In the genomic region with DNA sequence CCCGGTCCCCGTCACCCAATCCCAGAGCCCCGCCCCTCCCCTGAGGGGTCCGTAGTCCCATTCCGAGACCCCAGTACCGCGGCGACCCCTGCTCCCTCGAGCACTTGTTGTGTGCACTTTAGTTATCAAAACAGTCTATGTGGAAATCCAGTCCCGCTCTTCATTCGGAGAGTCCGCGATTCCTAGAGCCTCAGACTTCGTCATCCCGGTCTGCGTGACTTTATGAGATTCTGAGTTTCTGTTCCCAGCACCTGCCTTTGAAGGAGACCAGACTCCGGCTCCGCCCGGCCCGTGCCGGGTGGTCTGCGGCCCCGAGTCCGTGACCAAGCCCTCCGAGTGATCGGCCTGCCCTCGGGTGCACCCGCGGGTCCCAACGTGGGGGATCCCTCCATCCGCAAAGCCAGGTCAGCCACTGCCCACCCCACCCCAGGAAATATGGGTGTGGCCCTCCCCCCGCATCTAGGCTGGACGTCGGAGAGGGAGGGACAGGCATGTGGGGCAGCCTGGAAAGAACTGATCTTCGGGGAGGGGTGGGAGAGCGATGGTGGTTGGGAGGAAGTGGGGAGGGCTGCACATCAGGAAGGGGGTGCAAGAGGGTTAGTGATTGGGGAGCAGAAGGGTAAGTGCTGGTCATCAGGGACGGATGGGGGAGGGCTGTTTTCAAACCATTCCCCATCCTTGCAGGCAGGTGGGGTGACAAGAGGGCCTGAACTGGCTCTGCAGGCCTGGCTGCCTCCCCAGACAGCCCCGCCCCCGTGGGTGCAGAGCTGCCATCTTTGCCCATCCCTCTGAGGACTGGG, we compare ENCODE assay signal across 1 cellular context.
A peak's percentile ranks its signal among the peaks of the same experiment; 100 is the strongest.
TF ChIP-seq lines count a peak whose summit lies in the region.

No MANE protein-coding gene starts in this region.

TF ChIP-seq in HepG2, 621 proteins besides CTCF, POLR2A, EP300 and RAD21 (continued from another document and continues in another):
- TF ChIP-seq ZNF646 (CRISPR knock-in tag; IDR thresholded peaks at IDR 0.05) (no peak), SCMH1 (CRISPR knock-in tag; IDR thresholded peaks at IDR 0.05; ENCODE audit: borderline replicate concordance) (no peak), ZNF773 (CRISPR knock-in tag; IDR thresholded peaks at IDR 0.05; ENCODE audit: borderline replicate concordance) (no peak), ZNF468 (CRISPR knock-in tag; IDR thresholded peaks at IDR 0.05) (no peak), KLF11 (CRISPR knock-in tag; IDR thresholded peaks at IDR 0.05) (no peak), ZNF138 (CRISPR knock-in tag; IDR thresholded peaks at IDR 0.05; ENCODE audit: low read depth) (no peak), HMG20A (CRISPR knock-in tag; IDR thresholded peaks at IDR 0.05; ENCODE audit: borderline replicate concordance) (no peak), TAF15 (IDR thresholded peaks at IDR 0.05; ENCODE audit: low read depth, low read length, poor library complexity, severe bottlenecking) (no peak), ZNF280D (CRISPR knock-in tag; IDR thresholded peaks at IDR 0.05) (no peak), ELF4 (CRISPR knock-in tag; IDR thresholded peaks at IDR 0.05; ENCODE audit: borderline replicate concordance) (no peak), MXD3 (CRISPR knock-in tag; IDR thresholded peaks at IDR 0.05) (no peak), ZFY (CRISPR knock-in tag; IDR thresholded peaks at IDR 0.05) (no peak), TBL1XR1 (IDR thresholded peaks at IDR 0.05; ENCODE audit: borderline replicate concordance, low read length, partially characterized antibody) (no peak), ZNF598 (CRISPR knock-in tag; IDR thresholded peaks at IDR 0.05; ENCODE audit: borderline replicate concordance) (no peak), ZNF260 (CRISPR knock-in tag; IDR thresholded peaks at IDR 0.05; ENCODE audit: borderline replicate concordance, low read depth) (no peak), ZFX (CRISPR knock-in tag; IDR thresholded peaks at IDR 0.05; ENCODE audit: low read depth) (peak; percentile 48; the same call in 1 of the 2 replicates), ZFP82 (CRISPR knock-in tag; IDR thresholded peaks at IDR 0.05; ENCODE audit: borderline replicate concordance) (peak; percentile 82; the same call in 1 of the 2 replicates), HES4 (CRISPR knock-in tag; IDR thresholded peaks at IDR 0.05; ENCODE audit: borderline replicate concordance) (no peak), FOXA3 (CRISPR knock-in tag; IDR thresholded peaks at IDR 0.05) (no peak), ZNF672 (CRISPR knock-in tag; IDR thresholded peaks at IDR 0.05) (no peak), GLI4 (CRISPR knock-in tag; IDR thresholded peaks at IDR 0.05; ENCODE audit: borderline replicate concordance) (no peak), KDM2A (CRISPR knock-in tag; IDR thresholded peaks at IDR 0.05; ENCODE audit: borderline replicate concordance, low read depth) (no peak; the same call in 1 of the 2 replicates), GABPB1 (CRISPR knock-in tag; IDR thresholded peaks at IDR 0.05) (no peak; the same call in 1 of the 2 replicates)
- TF ChIP-seq, protein P1, sequence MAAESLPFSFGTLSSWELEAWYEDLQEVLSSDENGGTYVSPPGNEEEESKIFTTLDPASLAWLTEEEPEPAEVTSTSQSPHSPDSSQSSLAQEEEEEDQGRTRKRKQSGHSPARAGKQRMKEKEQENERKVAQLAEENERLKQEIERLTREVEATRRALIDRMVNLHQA (CRISPR knock-in tag; IDR thresholded peaks at IDR 0.05) = no peak
- TF ChIP-seq, protein P2, sequence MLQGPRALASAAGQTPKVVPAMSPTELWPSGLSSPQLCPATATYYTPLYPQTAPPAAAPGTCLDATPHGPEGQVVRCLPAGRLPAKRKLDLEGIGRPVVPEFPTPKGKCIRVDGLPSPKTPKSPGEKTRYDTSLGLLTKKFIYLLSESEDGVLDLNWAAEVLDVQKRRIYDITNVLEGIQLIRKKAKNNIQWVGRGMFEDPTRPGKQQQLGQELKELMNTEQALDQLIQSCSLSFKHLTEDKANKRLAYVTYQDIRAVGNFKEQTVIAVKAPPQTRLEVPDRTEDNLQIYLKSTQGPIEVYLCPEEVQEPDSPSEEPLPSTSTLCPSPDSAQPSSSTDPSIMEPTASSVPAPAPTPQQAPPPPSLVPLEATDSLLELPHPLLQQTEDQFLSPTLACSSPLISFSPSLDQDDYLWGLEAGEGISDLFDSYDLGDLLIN (CRISPR knock-in tag; IDR thresholded peaks at IDR 0.05; ENCODE audit: borderline replicate concordance) = no peak
- TF ChIP-seq, protein P3, sequence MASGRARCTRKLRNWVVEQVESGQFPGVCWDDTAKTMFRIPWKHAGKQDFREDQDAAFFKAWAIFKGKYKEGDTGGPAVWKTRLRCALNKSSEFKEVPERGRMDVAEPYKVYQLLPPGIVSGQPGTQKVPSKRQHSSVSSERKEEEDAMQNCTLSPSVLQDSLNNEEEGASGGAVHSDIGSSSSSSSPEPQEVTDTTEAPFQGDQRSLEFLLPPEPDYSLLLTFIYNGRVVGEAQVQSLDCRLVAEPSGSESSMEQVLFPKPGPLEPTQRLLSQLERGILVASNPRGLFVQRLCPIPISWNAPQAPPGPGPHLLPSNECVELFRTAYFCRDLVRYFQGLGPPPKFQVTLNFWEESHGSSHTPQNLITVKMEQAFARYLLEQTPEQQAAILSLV (CRISPR knock-in tag; IDR thresholded peaks at IDR 0.05; ENCODE audit: borderline replicate concordance) = no peak
- TF ChIP-seq, protein P4, sequence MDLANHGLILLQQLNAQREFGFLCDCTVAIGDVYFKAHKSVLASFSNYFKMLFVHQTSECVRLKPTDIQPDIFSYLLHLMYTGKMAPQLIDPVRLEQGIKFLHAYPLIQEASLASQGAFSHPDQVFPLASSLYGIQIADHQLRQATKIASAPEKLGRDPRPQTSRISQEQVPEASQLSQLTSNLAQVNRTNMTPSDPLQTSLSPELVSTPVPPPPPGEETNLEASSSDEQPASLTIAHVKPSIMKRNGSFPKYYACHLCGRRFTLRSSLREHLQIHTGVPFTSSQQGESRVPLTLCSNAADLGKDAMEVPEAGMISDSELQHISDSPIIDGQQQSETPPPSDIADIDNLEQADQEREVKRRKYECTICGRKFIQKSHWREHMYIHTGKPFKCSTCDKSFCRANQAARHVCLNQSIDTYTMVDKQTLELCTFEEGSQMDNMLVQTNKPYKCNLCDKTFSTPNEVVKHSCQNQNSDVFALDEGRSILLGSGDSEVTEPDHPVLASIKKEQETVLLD (CRISPR knock-in tag; IDR thresholded peaks at IDR 0.05; ENCODE audit: low read depth) = 0 out of 2 replicates have a peak, but pooled peaks have one; percentile 12
- TF ChIP-seq, protein P5, sequence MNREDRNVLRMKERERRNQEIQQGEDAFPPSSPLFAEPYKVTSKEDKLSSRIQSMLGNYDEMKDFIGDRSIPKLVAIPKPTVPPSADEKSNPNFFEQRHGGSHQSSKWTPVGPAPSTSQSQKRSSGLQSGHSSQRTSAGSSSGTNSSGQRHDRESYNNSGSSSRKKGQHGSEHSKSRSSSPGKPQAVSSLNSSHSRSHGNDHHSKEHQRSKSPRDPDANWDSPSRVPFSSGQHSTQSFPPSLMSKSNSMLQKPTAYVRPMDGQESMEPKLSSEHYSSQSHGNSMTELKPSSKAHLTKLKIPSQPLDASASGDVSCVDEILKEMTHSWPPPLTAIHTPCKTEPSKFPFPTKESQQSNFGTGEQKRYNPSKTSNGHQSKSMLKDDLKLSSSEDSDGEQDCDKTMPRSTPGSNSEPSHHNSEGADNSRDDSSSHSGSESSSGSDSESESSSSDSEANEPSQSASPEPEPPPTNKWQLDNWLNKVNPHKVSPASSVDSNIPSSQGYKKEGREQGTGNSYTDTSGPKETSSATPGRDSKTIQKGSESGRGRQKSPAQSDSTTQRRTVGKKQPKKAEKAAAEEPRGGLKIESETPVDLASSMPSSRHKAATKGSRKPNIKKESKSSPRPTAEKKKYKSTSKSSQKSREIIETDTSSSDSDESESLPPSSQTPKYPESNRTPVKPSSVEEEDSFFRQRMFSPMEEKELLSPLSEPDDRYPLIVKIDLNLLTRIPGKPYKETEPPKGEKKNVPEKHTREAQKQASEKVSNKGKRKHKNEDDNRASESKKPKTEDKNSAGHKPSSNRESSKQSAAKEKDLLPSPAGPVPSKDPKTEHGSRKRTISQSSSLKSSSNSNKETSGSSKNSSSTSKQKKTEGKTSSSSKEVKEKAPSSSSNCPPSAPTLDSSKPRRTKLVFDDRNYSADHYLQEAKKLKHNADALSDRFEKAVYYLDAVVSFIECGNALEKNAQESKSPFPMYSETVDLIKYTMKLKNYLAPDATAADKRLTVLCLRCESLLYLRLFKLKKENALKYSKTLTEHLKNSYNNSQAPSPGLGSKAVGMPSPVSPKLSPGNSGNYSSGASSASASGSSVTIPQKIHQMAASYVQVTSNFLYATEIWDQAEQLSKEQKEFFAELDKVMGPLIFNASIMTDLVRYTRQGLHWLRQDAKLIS (CRISPR knock-in tag; IDR thresholded peaks at IDR 0.05) = no peak
- TF ChIP-seq, protein P6, sequence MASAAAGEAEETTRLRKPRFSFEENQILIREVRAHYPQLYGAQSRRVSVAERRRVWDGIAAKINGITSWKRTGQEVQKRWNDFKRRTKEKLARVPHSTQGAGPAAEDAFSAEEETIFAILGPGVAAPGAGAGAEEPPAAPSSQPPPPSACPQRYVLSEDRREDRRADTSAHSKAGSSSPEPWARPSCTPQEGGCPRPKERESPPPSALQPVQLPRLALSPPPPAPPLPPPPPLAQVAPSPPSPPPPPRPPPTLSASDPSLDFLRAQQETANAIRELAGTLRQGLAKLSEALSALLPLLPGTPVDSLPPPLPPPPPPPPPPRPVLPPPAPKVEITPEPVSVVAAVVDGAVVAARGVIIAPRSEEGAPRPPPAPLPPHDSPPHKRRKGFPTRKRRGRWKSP (CRISPR knock-in tag; IDR thresholded peaks at IDR 0.05) = peak; percentile 29; the same call in 1 of the 2 replicates
